1 cellular context compared by ENCODE assay signal in genomic region chr17:5527647-5528250, GRCh38.
TF ChIP-seq lines count a peak whose summit lies in the region.

No MANE protein-coding gene starts in this region.

TF ChIP-seq in HCT116, 20 proteins besides CTCF, POLR2A, EP300 and RAD21 (continued from another document):
- TF ChIP-seq CEBPB (IDR thresholded peaks at IDR 0.05; ENCODE audit: low read depth), result no peak
- no peak for TF ChIP-seq ATF3 (IDR thresholded peaks at IDR 0.05)
- TF ChIP-seq TCF7L2 (IDR thresholded peaks at IDR 0.05; ENCODE audit: borderline replicate concordance, extremely low read depth, insufficient read depth, insufficient read length), result no peak
- no peak for TF ChIP-seq EZH2 (IDR thresholded peaks at IDR 0.05)
- TF ChIP-seq CBX3 (IDR thresholded peaks at IDR 0.05; ENCODE audit: low read depth), result no peak
